ENCODE assay signal across 1 cellular context in the genomic region with DNA sequence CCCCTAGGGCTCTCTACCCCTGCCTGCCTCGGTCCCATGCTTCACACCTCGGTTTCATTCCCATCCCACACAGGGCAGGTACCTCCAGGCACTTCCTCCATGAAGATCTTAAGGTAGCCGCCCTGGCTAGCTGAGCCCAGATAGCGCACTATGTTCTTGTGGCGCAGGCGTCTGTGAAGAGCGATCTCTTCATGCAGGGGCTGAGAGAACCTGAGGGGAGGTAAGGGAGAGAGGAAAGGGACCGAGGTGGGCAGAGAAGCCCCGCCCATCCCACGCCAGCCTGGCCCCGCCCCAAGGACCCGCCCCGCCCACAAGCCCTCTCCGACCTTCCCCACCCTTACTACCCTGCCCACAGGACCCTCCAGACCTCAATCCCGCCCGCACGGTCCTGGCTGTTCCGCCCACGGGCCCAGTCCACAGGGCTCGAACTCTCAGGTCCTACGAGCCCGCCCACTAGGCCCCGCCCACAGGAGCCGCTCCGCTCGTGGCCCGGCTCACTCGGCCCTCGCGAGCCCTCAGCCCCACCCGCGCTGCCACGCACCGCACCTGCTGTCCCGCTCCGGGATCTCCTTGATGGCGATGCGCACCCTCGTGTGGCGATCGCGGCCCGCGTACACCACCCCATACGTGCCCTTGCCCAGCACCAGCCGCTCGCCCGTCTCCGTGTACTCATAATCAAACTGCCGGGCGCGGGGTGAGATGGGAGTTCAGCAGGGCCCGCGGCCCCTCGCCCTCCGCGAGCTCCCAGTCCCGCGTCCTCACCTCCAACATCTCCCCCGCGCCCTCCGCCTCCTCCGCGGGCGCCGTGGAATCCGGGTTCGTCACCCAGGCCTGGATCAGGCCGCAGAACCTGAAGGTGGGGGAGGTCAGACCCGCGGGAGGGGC.
TF ChIP-seq lines count a peak whose summit lies in the region.

No MANE protein-coding gene starts in this region.

TF ChIP-seq in K562, 482 proteins besides CTCF, POLR2A, EP300 and RAD21:
- TF ChIP-seq ZNF165 (CRISPR knock-in tag; IDR thresholded peaks at IDR 0.05; ENCODE audit: borderline replicate concordance) (no peak), CXXC5 (CRISPR knock-in tag; IDR thresholded peaks at IDR 0.05) (0 out of 2 replicates have a peak, but pooled peaks have one; percentile 11), MCM2 (IDR thresholded peaks at IDR 0.05; ENCODE audit: low read depth) (no peak), TGIF2 (CRISPR knock-in tag; IDR thresholded peaks at IDR 0.05) (no peak), PTBP1 (IDR thresholded peaks at IDR 0.05; ENCODE audit: low read depth, low read length) (no peak), ADNP (tag; IDR thresholded peaks at IDR 0.05) (no peak), CSDE1 (IDR thresholded peaks at IDR 0.05) (no peak), L3MBTL2 (IDR thresholded peaks at IDR 0.05) (no peak), HMGN3 (IDR thresholded peaks at IDR 0.05; ENCODE audit: borderline replicate concordance, extremely low read depth, insufficient read length, low read depth, low read length) (peak; percentile 53), TEAD4 (IDR thresholded peaks at IDR 0.05; ENCODE audit: low read length) (no peak), TEAD4 (CRISPR knock-in tag; IDR thresholded peaks at IDR 0.05; ENCODE audit: borderline replicate concordance) (no peak), ZBTB7A (IDR thresholded peaks at IDR 0.05; ENCODE audit: borderline replicate concordance, control insufficient read depth, low read depth, low read length) (peak; percentile 25; the same call in 1 of the 2 replicates), SAFB (IDR thresholded peaks at IDR 0.05; ENCODE audit: borderline replicate concordance, low read depth, low read length) (peak; percentile 88), BACH1 (tag; IDR thresholded peaks at IDR 0.05) (no peak), FIP1L1 (IDR thresholded peaks at IDR 0.05; ENCODE audit: low read depth, low read length, poor library complexity, severe bottlenecking) (peak; percentile 37), TOE1 (IDR thresholded peaks at IDR 0.05; ENCODE audit: borderline replicate concordance) (no peak), TOE1 (CRISPR knock-in tag; IDR thresholded peaks at IDR 0.05; ENCODE audit: borderline replicate concordance, low read depth) (no peak), KLF13 (tag; IDR thresholded peaks at IDR 0.05; ENCODE audit: borderline replicate concordance, low read depth) (no peak), SP1 (CRISPR knock-in tag; IDR thresholded peaks at IDR 0.05) (peak; percentile 43; the same call in 1 of the 2 replicates), ZC3H4 (CRISPR knock-in tag; IDR thresholded peaks at IDR 0.05; ENCODE audit: borderline replicate concordance) (0 out of 2 replicates have a peak, but pooled peaks have one; percentile 52), POLR2G (IDR thresholded peaks at IDR 0.05; ENCODE audit: low read depth, low read length) (peak; percentile 53), CHD2 (IDR thresholded peaks at IDR 0.05; ENCODE audit: low read depth, low read length) (peak; percentile 41), KDM1A (IDR thresholded peaks at IDR 0.05) (no peak), EGR1 (conservative IDR thresholded peaks at IDR 0.05) (peak; percentile 38; the same call in 1 of the 2 replicates), SMAD4 (CRISPR knock-in tag; conservative IDR thresholded peaks at IDR 0.05) (no peak), DNMT1 (IDR thresholded peaks at IDR 0.05) (no peak), ZNF431 (CRISPR knock-in tag; IDR thresholded peaks at IDR 0.05) (no peak), ZNF12 (CRISPR knock-in tag; IDR thresholded peaks at IDR 0.05) (no peak), HNRNPL (IDR thresholded peaks at IDR 0.05; ENCODE audit: low read depth, low read length) (peak; percentile 80)
- TF ChIP-seq, protein P1, sequence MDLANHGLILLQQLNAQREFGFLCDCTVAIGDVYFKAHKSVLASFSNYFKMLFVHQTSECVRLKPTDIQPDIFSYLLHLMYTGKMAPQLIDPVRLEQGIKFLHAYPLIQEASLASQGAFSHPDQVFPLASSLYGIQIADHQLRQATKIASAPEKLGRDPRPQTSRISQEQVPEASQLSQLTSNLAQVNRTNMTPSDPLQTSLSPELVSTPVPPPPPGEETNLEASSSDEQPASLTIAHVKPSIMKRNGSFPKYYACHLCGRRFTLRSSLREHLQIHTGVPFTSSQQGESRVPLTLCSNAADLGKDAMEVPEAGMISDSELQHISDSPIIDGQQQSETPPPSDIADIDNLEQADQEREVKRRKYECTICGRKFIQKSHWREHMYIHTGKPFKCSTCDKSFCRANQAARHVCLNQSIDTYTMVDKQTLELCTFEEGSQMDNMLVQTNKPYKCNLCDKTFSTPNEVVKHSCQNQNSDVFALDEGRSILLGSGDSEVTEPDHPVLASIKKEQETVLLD (IDR thresholded peaks at IDR 0.05), result peak; percentile 28; the same call in 1 of the 2 replicates
- TF ChIP-seq, protein P2, sequence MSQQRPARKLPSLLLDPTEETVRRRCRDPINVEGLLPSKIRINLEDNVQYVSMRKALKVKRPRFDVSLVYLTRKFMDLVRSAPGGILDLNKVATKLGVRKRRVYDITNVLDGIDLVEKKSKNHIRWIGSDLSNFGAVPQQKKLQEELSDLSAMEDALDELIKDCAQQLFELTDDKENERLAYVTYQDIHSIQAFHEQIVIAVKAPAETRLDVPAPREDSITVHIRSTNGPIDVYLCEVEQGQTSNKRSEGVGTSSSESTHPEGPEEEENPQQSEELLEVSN (IDR thresholded peaks at IDR 0.05; ENCODE audit: borderline replicate concordance in 1 of 2, extremely low read depth in 1 of 2, insufficient read depth in 1 of 2, insufficient read length in 1 of 2, low read depth in 1 of 2, low read length in 1 of 2, poor library complexity in 1 of 2, severe bottlenecking in 1 of 2), result peak in 1 of 2 experiments; percentile 24
- TF ChIP-seq, protein P3, sequence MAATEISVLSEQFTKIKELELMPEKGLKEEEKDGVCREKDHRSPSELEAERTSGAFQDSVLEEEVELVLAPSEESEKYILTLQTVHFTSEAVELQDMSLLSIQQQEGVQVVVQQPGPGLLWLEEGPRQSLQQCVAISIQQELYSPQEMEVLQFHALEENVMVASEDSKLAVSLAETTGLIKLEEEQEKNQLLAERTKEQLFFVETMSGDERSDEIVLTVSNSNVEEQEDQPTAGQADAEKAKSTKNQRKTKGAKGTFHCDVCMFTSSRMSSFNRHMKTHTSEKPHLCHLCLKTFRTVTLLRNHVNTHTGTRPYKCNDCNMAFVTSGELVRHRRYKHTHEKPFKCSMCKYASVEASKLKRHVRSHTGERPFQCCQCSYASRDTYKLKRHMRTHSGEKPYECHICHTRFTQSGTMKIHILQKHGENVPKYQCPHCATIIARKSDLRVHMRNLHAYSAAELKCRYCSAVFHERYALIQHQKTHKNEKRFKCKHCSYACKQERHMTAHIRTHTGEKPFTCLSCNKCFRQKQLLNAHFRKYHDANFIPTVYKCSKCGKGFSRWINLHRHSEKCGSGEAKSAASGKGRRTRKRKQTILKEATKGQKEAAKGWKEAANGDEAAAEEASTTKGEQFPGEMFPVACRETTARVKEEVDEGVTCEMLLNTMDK (IDR thresholded peaks at IDR 0.05; ENCODE audit: borderline replicate concordance, insufficient read depth, low read depth, low read length, poor library complexity, severe bottlenecking), result no peak
- TF ChIP-seq, protein P4, sequence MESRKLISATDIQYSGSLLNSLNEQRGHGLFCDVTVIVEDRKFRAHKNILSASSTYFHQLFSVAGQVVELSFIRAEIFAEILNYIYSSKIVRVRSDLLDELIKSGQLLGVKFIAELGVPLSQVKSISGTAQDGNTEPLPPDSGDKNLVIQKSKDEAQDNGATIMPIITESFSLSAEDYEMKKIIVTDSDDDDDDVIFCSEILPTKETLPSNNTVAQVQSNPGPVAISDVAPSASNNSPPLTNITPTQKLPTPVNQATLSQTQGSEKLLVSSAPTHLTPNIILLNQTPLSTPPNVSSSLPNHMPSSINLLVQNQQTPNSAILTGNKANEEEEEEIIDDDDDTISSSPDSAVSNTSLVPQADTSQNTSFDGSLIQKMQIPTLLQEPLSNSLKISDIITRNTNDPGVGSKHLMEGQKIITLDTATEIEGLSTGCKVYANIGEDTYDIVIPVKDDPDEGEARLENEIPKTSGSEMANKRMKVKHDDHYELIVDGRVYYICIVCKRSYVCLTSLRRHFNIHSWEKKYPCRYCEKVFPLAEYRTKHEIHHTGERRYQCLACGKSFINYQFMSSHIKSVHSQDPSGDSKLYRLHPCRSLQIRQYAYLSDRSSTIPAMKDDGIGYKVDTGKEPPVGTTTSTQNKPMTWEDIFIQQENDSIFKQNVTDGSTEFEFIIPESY (CRISPR knock-in tag; IDR thresholded peaks at IDR 0.05), result peak; percentile 71
- TF ChIP-seq, protein P5, sequence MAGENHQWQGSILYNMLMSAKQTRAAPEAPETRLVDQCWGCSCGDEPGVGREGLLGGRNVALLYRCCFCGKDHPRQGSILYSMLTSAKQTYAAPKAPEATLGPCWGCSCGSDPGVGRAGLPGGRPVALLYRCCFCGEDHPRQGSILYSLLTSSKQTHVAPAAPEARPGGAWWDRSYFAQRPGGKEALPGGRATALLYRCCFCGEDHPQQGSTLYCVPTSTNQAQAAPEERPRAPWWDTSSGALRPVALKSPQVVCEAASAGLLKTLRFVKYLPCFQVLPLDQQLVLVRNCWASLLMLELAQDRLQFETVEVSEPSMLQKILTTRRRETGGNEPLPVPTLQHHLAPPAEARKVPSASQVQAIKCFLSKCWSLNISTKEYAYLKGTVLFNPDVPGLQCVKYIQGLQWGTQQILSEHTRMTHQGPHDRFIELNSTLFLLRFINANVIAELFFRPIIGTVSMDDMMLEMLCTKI (IDR thresholded peaks at IDR 0.05; ENCODE audit: partially characterized antibody), result no peak
- TF ChIP-seq, protein P6, sequence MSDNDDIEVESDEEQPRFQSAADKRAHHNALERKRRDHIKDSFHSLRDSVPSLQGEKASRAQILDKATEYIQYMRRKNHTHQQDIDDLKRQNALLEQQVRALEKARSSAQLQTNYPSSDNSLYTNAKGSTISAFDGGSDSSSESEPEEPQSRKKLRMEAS (CRISPR knock-in tag; IDR thresholded peaks at IDR 0.05), result peak; percentile 56
- TF ChIP-seq, protein P7, sequence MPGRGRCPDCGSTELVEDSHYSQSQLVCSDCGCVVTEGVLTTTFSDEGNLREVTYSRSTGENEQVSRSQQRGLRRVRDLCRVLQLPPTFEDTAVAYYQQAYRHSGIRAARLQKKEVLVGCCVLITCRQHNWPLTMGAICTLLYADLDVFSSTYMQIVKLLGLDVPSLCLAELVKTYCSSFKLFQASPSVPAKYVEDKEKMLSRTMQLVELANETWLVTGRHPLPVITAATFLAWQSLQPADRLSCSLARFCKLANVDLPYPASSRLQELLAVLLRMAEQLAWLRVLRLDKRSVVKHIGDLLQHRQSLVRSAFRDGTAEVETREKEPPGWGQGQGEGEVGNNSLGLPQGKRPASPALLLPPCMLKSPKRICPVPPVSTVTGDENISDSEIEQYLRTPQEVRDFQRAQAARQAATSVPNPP (IDR thresholded peaks at IDR 0.05; ENCODE audit: borderline replicate concordance, insufficient read depth, insufficient read length), result no peak
- TF ChIP-seq, protein P8, sequence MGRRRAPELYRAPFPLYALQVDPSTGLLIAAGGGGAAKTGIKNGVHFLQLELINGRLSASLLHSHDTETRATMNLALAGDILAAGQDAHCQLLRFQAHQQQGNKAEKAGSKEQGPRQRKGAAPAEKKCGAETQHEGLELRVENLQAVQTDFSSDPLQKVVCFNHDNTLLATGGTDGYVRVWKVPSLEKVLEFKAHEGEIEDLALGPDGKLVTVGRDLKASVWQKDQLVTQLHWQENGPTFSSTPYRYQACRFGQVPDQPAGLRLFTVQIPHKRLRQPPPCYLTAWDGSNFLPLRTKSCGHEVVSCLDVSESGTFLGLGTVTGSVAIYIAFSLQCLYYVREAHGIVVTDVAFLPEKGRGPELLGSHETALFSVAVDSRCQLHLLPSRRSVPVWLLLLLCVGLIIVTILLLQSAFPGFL (CRISPR knock-in tag; IDR thresholded peaks at IDR 0.05), result no peak
